Comparison of ENCODE assay signal across 1 cellular context in the genomic region with DNA sequence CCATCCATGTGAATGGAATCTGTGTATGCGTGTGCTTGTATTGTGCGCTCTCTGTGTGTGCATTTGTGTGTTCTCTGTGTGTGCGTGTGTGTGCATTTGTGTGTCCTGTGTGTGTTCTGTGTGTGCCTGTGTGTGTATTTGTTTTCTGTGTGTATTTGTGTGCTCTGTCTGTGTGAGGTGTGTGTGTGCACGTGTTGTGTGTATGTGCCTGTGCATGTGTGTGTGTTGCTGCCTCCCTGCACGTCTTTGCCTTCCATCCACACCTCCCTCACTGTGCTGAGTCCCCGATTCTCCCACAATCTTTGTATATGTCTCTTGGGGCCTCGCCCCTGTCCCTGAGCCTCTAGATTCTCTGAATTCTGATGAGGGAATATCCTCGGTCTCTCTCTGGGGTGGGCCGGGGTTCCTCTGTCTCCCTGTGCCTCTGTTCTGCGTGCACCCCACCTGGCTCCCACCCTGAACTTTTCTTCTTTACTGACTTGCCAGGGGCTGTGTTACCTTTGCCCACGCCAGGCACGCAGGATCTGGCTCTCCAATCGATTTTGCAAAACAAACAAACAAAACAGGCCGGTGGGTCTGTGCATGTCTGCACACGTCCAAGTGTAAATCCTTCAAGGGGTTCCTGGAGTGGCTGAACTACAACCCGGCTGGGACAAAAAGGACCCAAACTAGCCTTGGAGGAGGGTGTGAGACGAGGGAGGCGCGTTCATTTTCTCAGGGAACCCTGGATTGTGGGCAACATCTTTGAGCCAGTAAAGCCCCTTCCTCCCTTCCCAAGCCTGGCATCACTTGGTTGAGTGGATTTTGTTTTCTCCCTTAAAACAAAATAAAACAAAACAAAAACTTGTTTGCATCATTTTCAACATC.
A peak's percentile ranks its signal among the peaks of the same experiment; 100 is the strongest.
TF ChIP-seq lines count a peak whose summit lies in the region.

No MANE protein-coding gene starts in this region.

TF ChIP-seq in HEK293, 187 proteins besides CTCF, POLR2A, EP300 and RAD21 (continued from another document and continues in another):
- TF ChIP-seq ZNF76 (tag by site-specific recombination; IDR thresholded peaks at IDR 0.05; ENCODE audit: borderline replicate concordance, low read depth) (no peak), ZNF837 (tag by site-specific recombination; IDR thresholded peaks at IDR 0.05) (peak; percentile 66; the same call in 1 of the 2 replicates), ZNF391 (tag by site-specific recombination; IDR thresholded peaks at IDR 0.05; ENCODE audit: borderline replicate concordance, low read depth) (no peak), ZNF423 (tag by site-specific recombination; IDR thresholded peaks at IDR 0.05) (no peak), ZNF239 (tag by site-specific recombination; IDR thresholded peaks at IDR 0.05) (no peak), ZBTB10 (tag by site-specific recombination; IDR thresholded peaks at IDR 0.05) (0 out of 2 replicates have a peak, but pooled peaks have one; percentile 16), ZFP69B (tag by site-specific recombination; IDR thresholded peaks at IDR 0.05) (no peak), ZNF266 (tag by site-specific recombination; IDR thresholded peaks at IDR 0.05; ENCODE audit: low read depth) (no peak), ZNF140 (tag by site-specific recombination; IDR thresholded peaks at IDR 0.05) (no peak), ZNF184 (tag by site-specific recombination; IDR thresholded peaks at IDR 0.05) (no peak), ZNF600 (tag by site-specific recombination; IDR thresholded peaks at IDR 0.05) (no peak; the same call in 1 of the 2 replicates), ZNF223 (tag by site-specific recombination; IDR thresholded peaks at IDR 0.05) (no peak), ZNF747 (tag by site-specific recombination; IDR thresholded peaks at IDR 0.05) (no peak), MZF1 (tag by site-specific recombination; IDR thresholded peaks at IDR 0.05; ENCODE audit: borderline replicate concordance) (0 out of 2 replicates have a peak, but pooled peaks have one; percentile 35), ZNF513 (tag by site-specific recombination; IDR thresholded peaks at IDR 0.05) (no peak; the same call in 1 of the 2 replicates), ZNF777 (tag by site-specific recombination; IDR thresholded peaks at IDR 0.05; ENCODE audit: borderline replicate concordance) (no peak), ZNF558 (tag by site-specific recombination; IDR thresholded peaks at IDR 0.05) (no peak), ZNF626 (tag by site-specific recombination; IDR thresholded peaks at IDR 0.05) (no peak), ZNF350 (tag by site-specific recombination; IDR thresholded peaks at IDR 0.05) (no peak), GLI2 (tag by site-specific recombination; IDR thresholded peaks at IDR 0.05; ENCODE audit: borderline replicate concordance, low read depth) (no peak), YY2 (tag by site-specific recombination; IDR thresholded peaks at IDR 0.05) (no peak), SP3 (tag by site-specific recombination; IDR thresholded peaks at IDR 0.05) (no peak), ZNF549 (tag by site-specific recombination; IDR thresholded peaks at IDR 0.05) (no peak), ZNF335 (tag by site-specific recombination; conservative IDR thresholded peaks at IDR 0.05) (0 out of 2 replicates have a peak, but pooled peaks have one; percentile 21), REPIN1 (tag by site-specific recombination; IDR thresholded peaks at IDR 0.05; ENCODE audit: low read depth) (no peak), ZNF660 (tag by site-specific recombination; IDR thresholded peaks at IDR 0.05) (peak; percentile 51; the same call in 1 of the 2 replicates), ZNF596 (tag by site-specific recombination; IDR thresholded peaks at IDR 0.05) (no peak), SP2 (tag by site-specific recombination; IDR thresholded peaks at IDR 0.05) (0 out of 2 replicates have a peak, but pooled peaks have one; percentile 21), ZNF155 (tag by site-specific recombination; IDR thresholded peaks at IDR 0.05) (no peak), ZNF792 (tag by site-specific recombination; IDR thresholded peaks at IDR 0.05) (peak; percentile 59; the same call in 1 of the 2 replicates), ZNF510 (tag by site-specific recombination; IDR thresholded peaks at IDR 0.05; ENCODE audit: insufficient replicate concordance) (no peak), GLIS2 (tag by site-specific recombination; IDR thresholded peaks at IDR 0.05) (no peak), ZNF23 (tag by site-specific recombination; IDR thresholded peaks at IDR 0.05; ENCODE audit: borderline replicate concordance) (no peak), ZBTB11 (tag by site-specific recombination; conservative IDR thresholded peaks at IDR 0.05; ENCODE audit: low read depth) (no peak), ZFHX2 (tag by site-specific recombination; conservative IDR thresholded peaks at IDR 0.05) (peak; percentile 52; the same call in 1 of the 2 replicates), ZBTB20 (tag by site-specific recombination; IDR thresholded peaks at IDR 0.05) (peak; percentile 96), ZNF585B (tag by site-specific recombination; IDR thresholded peaks at IDR 0.05) (no peak), SETDB1 (IDR thresholded peaks at IDR 0.05; ENCODE audit: insufficient read length, low read length) (no peak), ZNF132 (tag by site-specific recombination; IDR thresholded peaks at IDR 0.05; ENCODE audit: borderline replicate concordance) (no peak), ZSCAN23 (tag by site-specific recombination; IDR thresholded peaks at IDR 0.05) (no peak), ZNF561 (tag by site-specific recombination; IDR thresholded peaks at IDR 0.05; ENCODE audit: borderline replicate concordance) (no peak), ZBTB17 (tag by site-specific recombination; IDR thresholded peaks at IDR 0.05) (peak; percentile 93), ZNF521 (tag by site-specific recombination; IDR thresholded peaks at IDR 0.05) (no peak), ZNF221 (tag by site-specific recombination; IDR thresholded peaks at IDR 0.05; ENCODE audit: borderline replicate concordance) (no peak), ZNF654 (tag by site-specific recombination; IDR thresholded peaks at IDR 0.05; ENCODE audit: low read depth) (no peak), ZNF48 (tag by site-specific recombination; IDR thresholded peaks at IDR 0.05) (no peak), ZNF548 (tag by site-specific recombination; IDR thresholded peaks at IDR 0.05) (no peak), SALL2 (tag by site-specific recombination; IDR thresholded peaks at IDR 0.05; ENCODE audit: borderline replicate concordance) (no peak)
- TF ChIP-seq, protein P1, sequence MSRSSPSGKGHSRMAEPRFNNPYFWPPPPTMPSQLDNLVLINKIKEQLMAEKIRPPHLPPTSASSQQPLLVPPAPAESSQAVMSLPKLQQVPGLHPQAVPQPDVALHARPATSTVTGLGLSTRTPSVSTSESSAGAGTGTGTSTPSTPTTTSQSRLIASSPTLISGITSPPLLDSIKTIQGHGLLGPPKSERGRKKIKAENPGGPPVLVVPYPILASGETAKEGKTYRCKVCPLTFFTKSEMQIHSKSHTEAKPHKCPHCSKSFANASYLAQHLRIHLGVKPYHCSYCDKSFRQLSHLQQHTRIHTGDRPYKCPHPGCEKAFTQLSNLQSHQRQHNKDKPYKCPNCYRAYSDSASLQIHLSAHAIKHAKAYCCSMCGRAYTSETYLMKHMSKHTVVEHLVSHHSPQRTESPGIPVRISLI (tag by site-specific recombination; IDR thresholded peaks at IDR 0.05): no peak
- TF ChIP-seq, protein P2, sequence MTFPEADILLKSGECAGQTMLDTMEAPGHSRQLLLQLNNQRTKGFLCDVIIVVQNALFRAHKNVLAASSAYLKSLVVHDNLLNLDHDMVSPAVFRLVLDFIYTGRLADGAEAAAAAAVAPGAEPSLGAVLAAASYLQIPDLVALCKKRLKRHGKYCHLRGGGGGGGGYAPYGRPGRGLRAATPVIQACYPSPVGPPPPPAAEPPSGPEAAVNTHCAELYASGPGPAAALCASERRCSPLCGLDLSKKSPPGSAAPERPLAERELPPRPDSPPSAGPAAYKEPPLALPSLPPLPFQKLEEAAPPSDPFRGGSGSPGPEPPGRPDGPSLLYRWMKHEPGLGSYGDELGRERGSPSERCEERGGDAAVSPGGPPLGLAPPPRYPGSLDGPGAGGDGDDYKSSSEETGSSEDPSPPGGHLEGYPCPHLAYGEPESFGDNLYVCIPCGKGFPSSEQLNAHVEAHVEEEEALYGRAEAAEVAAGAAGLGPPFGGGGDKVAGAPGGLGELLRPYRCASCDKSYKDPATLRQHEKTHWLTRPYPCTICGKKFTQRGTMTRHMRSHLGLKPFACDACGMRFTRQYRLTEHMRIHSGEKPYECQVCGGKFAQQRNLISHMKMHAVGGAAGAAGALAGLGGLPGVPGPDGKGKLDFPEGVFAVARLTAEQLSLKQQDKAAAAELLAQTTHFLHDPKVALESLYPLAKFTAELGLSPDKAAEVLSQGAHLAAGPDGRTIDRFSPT (tag by site-specific recombination; IDR thresholded peaks at IDR 0.05): no peak
- TF ChIP-seq, protein P3, sequence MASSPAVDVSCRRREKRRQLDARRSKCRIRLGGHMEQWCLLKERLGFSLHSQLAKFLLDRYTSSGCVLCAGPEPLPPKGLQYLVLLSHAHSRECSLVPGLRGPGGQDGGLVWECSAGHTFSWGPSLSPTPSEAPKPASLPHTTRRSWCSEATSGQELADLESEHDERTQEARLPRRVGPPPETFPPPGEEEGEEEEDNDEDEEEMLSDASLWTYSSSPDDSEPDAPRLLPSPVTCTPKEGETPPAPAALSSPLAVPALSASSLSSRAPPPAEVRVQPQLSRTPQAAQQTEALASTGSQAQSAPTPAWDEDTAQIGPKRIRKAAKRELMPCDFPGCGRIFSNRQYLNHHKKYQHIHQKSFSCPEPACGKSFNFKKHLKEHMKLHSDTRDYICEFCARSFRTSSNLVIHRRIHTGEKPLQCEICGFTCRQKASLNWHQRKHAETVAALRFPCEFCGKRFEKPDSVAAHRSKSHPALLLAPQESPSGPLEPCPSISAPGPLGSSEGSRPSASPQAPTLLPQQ (tag by site-specific recombination; IDR thresholded peaks at IDR 0.05): peak; percentile 54
- TF ChIP-seq, protein P4, sequence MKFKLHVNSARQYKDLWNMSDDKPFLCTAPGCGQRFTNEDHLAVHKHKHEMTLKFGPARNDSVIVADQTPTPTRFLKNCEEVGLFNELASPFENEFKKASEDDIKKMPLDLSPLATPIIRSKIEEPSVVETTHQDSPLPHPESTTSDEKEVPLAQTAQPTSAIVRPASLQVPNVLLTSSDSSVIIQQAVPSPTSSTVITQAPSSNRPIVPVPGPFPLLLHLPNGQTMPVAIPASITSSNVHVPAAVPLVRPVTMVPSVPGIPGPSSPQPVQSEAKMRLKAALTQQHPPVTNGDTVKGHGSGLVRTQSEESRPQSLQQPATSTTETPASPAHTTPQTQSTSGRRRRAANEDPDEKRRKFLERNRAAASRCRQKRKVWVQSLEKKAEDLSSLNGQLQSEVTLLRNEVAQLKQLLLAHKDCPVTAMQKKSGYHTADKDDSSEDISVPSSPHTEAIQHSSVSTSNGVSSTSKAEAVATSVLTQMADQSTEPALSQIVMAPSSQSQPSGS (tag by site-specific recombination; IDR thresholded peaks at IDR 0.05; ENCODE audit: low read depth): no peak
- TF ChIP-seq, protein P5, sequence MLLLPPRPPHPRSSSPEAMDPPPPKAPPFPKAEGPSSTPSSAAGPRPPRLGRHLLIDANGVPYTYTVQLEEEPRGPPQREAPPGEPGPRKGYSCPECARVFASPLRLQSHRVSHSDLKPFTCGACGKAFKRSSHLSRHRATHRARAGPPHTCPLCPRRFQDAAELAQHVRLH (tag by site-specific recombination; IDR thresholded peaks at IDR 0.05): no peak
